Comparison of ENCODE assay signal across 12 cellular contexts in genomic region chr19:45136507-45137178, GRCh38. TPM values are rescaled to one million over a fixed set of nuclear protein-coding genes. Genes with fewer than 3 reads are reported as not detected.
DNase-seq lines count a peak whose midpoint lies in the region; ATAC-seq and TF ChIP-seq lines count a peak whose summit lies in the region.
"Had no signal": no experiment of that assay in that cellular context is flagged by ENCODE, and none has a peak within 500 bp of the region (broad histone marks: within the 10 kb centered on the region; RNA-seq: fewer than 3 reads in every experiment).

No MANE protein-coding gene starts in this region.

- H3K27ac Mint-ChIP-seq in chondrocyte (ENCODE audit: unreplicated experiment): peak overlapping the region; percentile 27
- H3K27ac Mint-ChIP-seq in naive thymus-derived CD4-positive, alpha-beta T cell: peak overlapping the region in 1 of 9 donors; percentile 64

- no peak overlapping the region for H3K9ac ChIP-seq in rectal smooth muscle tissue (ENCODE audit: low read length)

- intact Hi-C loops in naive thymus-derived CD4-positive, alpha-beta T cell (cut with micrococcal nuclease): no loop called here
- intact Hi-C loops in vagina (cut with DNase I): no loop called here

- TF ChIP-seq POLR2A in vagina (IDR thresholded peaks at IDR 0.05): no peak

- H3K4me3 ChIP-seq in rectal smooth muscle tissue (ENCODE audit: low read length) (no peak overlapping the region), vagina (no peak overlapping the region)
- no peak overlapping the region for H3K4me3 ChIP-seq in naive thymus-derived CD4-positive, alpha-beta T cell (ENCODE audit: low read length)
- H3K4me3 ChIP-seq: mucosa of descending colon, tibial artery had no signal

- no peaks in the 10 kb centered on the region for H3K27me3 ChIP-seq in rectal smooth muscle tissue (ENCODE audit: control insufficient read depth, insufficient read depth, low read length)
- H3K27me3 ChIP-seq in naive thymus-derived CD4-positive, alpha-beta T cell (ENCODE audit: control insufficient read depth in 2 of 2, insufficient read depth in 2 of 2, low read length in 2 of 2): no peaks in the 10 kb centered on the region
- no peaks in the 10 kb centered on the region for H3K27me3 ChIP-seq in vagina
- H3K27me3 ChIP-seq: brain microvascular endothelial cell, foreskin keratinocyte, tibial artery had no signal

- H3K27ac ChIP-seq in rectal smooth muscle tissue (ENCODE audit: low read depth, low read length) (peak overlapping the region; percentile 17), vagina (no peak overlapping the region)
- H3K27ac ChIP-seq in naive thymus-derived CD4-positive, alpha-beta T cell (ENCODE audit: low read depth, low read length): no peak overlapping the region
- H3K27ac ChIP-seq: brain microvascular endothelial cell, foreskin keratinocyte, tibial artery had no signal

- H3K36me3 Mint-ChIP-seq in chondrocyte (ENCODE audit: low read depth): no peaks in the 10 kb centered on the region
- peaks cover 0 to 4% (median 0%) of the 10 kb centered on the region in 5 donors for H3K36me3 Mint-ChIP-seq in naive thymus-derived CD4-positive, alpha-beta T cell

- H3K4me1 ChIP-seq in rectal smooth muscle tissue (ENCODE audit: control insufficient read depth, insufficient read depth, low read length) (peaks cover 6% of the 10 kb centered on the region), vagina (no peaks in the 10 kb centered on the region)
- H3K4me1 ChIP-seq in naive thymus-derived CD4-positive, alpha-beta T cell (ENCODE audit: control insufficient read depth in 2 of 2, insufficient read depth in 2 of 2, low read length in 2 of 2): no peaks in the 10 kb centered on the region
- H3K4me1 ChIP-seq: foreskin keratinocyte, tibial artery had no signal

- no peaks in the 10 kb centered on the region for H3K27me3 Mint-ChIP-seq in chondrocyte (ENCODE audit: low read depth)
- H3K27me3 Mint-ChIP-seq in naive thymus-derived CD4-positive, alpha-beta T cell: no peaks in the 10 kb centered on the region

- no peaks in the 10 kb centered on the region for H3K36me3 ChIP-seq in rectal smooth muscle tissue (ENCODE audit: control insufficient read depth, insufficient read depth, low read length)
- H3K36me3 ChIP-seq in naive thymus-derived CD4-positive, alpha-beta T cell (ENCODE audit: control insufficient read depth in 2 of 3, insufficient read depth in 3 of 3, low read length in 3 of 3): peaks cover 0 to 14% (median 0%) of the 10 kb centered on the region in 3 experiments
- H3K36me3 ChIP-seq in vagina: no peaks in the 10 kb centered on the region

- DNase-seq in chondrocyte (ENCODE audit: low spot score) (no peak), AG08396 (ENCODE audit: low spot score) (no peak), vagina (ENCODE audit: extremely low spot score in 2 of 2) (no peak)
- no peak for DNase-seq in naive thymus-derived CD4-positive, alpha-beta T cell
- DNase-seq: brain microvascular endothelial cell, foreskin keratinocyte, mucosa of descending colon, tibial artery had no signal

- H3K4me1 Mint-ChIP-seq in chondrocyte (ENCODE audit: low read depth): peaks cover 7% of the 10 kb centered on the region
- H3K4me1 Mint-ChIP-seq in naive thymus-derived CD4-positive, alpha-beta T cell: peaks cover 0 to 16% (median 8%) of the 10 kb centered on the region in 7 donors

- no peak overlapping the region for H3K4me3 Mint-ChIP-seq in chondrocyte (ENCODE audit: unreplicated experiment)
- H3K4me3 Mint-ChIP-seq in naive thymus-derived CD4-positive, alpha-beta T cell: no peak overlapping the region

- ATAC-seq in GM18511 (IDR thresholded peaks at IDR 0.05; ENCODE audit: unreplicated experiment): peak; percentile 13
- ATAC-seq in HG03175 (IDR thresholded peaks at IDR 0.05; ENCODE audit: unreplicated experiment): peak; percentile 26
- no peak for ATAC-seq in GM21526 (IDR thresholded peaks at IDR 0.05; ENCODE audit: low FRiP score, unreplicated experiment)
- no peak for ATAC-seq in naive thymus-derived CD4-positive, alpha-beta T cell
- ATAC-seq: foreskin keratinocyte had no signal

- no peaks in the 10 kb centered on the region for H3K9me3 ChIP-seq in naive thymus-derived CD4-positive, alpha-beta T cell (ENCODE audit: control insufficient read depth in 2 of 3, low read length in 3 of 3)
- H3K9me3 ChIP-seq in vagina: no peaks in the 10 kb centered on the region
- H3K9me3 ChIP-seq: mucosa of descending colon, tibial artery had no signal

- POLR2A ChIA-PET in naive thymus-derived CD4-positive, alpha-beta T cell (lab: Charles Lee): interaction anchor here (0.6 kb wide), 1 partner anchor 554 kb away, joined by 3 read pairs; no protein-coding TSS in a partner anchor

- H3K9me3 Mint-ChIP-seq in chondrocyte (ENCODE audit: low read depth): no peaks in the 10 kb centered on the region
- no peaks in the 10 kb centered on the region for H3K9me3 Mint-ChIP-seq in naive thymus-derived CD4-positive, alpha-beta T cell

- CTCF ChIA-PET in naive thymus-derived CD4-positive, alpha-beta T cell (lab: Charles Lee): interaction anchor here (0.9 kb wide), 1 partner anchor 10 kb away, joined by 3 read pairs; no protein-coding TSS in a partner anchor

- no peak for TF ChIP-seq CTCF in chondrocyte (IDR thresholded peaks at IDR 0.05)
- no peak for TF ChIP-seq CTCF in vagina (IDR thresholded peaks at IDR 0.05)

RNA-seq across cellular contexts. Expression of gene NKPD1, which starts 24.1 kb away (rescaled TPM):
- total RNA-seq in chondrocyte: 0.10 to 0.13 TPM in 2 of 3 replicates, not detected in the other
- 1 to 10 TPM in 1 of 5 experiments, under 1 TPM in 4; 0.07 to 1.2 (median 0.73) TPM for total RNA-seq in naive thymus-derived CD4-positive, alpha-beta T cell
- under 1 TPM; 0.41 to 0.60 TPM for polyA plus RNA-seq in naive thymus-derived CD4-positive, alpha-beta T cell
- total RNA-seq in vagina: 14.0 TPM
- total RNA-seq: mucosa of descending colon had no signal

RNA-seq across cellular contexts. Expression of gene TRAPPC6A, which starts 41.4 kb away (rescaled TPM):
- total RNA-seq in chondrocyte (12.7 to 15.9 TPM (median 13.7 TPM) in 3 replicates), vagina (28.7 TPM)
- 10 to 100 TPM; 44.6 to 61.9 (median 53.0) TPM for total RNA-seq in naive thymus-derived CD4-positive, alpha-beta T cell
- polyA plus RNA-seq in naive thymus-derived CD4-positive, alpha-beta T cell: 100 to 1,000 TPM; 173 to 174 TPM

RNA-seq across cellular contexts. Expression of gene BLOC1S3, which starts 41.9 kb away (rescaled TPM):
- total RNA-seq in chondrocyte (15.1 to 21.0 TPM (median 17.6 TPM) in 3 replicates), vagina (12.5 TPM)
- total RNA-seq in naive thymus-derived CD4-positive, alpha-beta T cell: 10 to 100 TPM; 13.7 to 24.9 (median 15.4) TPM
- polyA plus RNA-seq in naive thymus-derived CD4-positive, alpha-beta T cell: 10 to 100 TPM in 1 of 2 donors, 1 to 10 TPM in 1; 6.9 to 17.4 TPM

RNA-seq across cellular contexts. Expression of gene PPP1R37, which starts 43.7 kb away (rescaled TPM):
- total RNA-seq in chondrocyte (23.9 to 30.2 TPM (median 24.0 TPM) in 3 replicates), vagina (23.8 TPM)
- total RNA-seq in naive thymus-derived CD4-positive, alpha-beta T cell: 10 to 100 TPM; 20.0 to 28.3 (median 21.9) TPM
- polyA plus RNA-seq in naive thymus-derived CD4-positive, alpha-beta T cell: 1 to 10 TPM; 1.4 to 1.5 TPM

RNA-seq across cellular contexts. Expression of gene GEMIN7, which starts 57.6 kb away (rescaled TPM):
- total RNA-seq in chondrocyte: 14.7 to 21.7 TPM (median 17.8 TPM) in 3 replicates
- 10 to 100 TPM in 4 of 5 experiments, 1 to 10 TPM in 1; 4.9 to 31.6 (median 16.6) TPM for total RNA-seq in naive thymus-derived CD4-positive, alpha-beta T cell
- polyA plus RNA-seq in naive thymus-derived CD4-positive, alpha-beta T cell: 10 to 100 TPM; 46.3 to 65.5 TPM
- total RNA-seq in vagina: 42.0 TPM

Comparison
In these comparisons a context has a peak if more than half of its experiments do, and no peak if none do; other contexts are left out.
1. ATAC-seq: peak in GM18511 (single experiment) and HG03175 (single experiment); none in GM21526 (single experiment) and naive thymus-derived CD4-positive, alpha-beta T cell (single experiment).